11 cellular contexts compared by ENCODE assay signal in the genomic region with DNA sequence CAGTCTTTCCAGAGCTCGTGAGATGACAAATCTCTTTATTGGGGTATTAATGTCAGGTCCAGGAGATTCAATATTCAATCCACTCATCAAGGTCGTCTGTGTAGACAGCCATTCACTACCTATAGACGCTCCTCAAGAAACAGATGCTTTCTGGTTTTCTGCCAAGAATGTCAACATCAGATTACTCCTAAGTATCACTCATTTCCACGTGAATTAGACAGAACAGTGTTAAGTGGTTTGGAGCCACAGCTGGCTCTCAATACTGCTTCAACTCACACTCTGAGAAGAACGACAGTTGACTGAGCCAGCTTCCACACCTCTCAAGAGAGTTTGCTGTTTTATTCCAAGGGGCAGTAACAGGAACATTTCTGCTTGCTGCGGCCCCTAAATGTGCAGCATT.
A peak's percentile ranks its signal among the peaks of the same experiment; 100 is the strongest.
DNase-seq lines count a peak whose midpoint lies in the region; ATAC-seq and TF ChIP-seq lines count a peak whose summit lies in the region.
"Had no signal": no experiment of that assay in that cellular context is flagged by ENCODE, and none has a peak within 500 bp of the region (broad histone marks: within the 10 kb centered on the region; RNA-seq: fewer than 3 reads in every experiment).

No MANE protein-coding gene starts in this region.

- DNase-seq in DMS53 (lab: John Stamatoyannopoulos, UW) = peak; percentile 89
- DNase-seq in Karpas-422 = no peak
- DNase-seq in NCI-H524 treated with DMSO at 0.1 percent for 48 hours (lab: John Stamatoyannopoulos, UW) = peak; percentile 92
- no peak for DNase-seq in fibroblast of pulmonary artery (ENCODE audit: low read depth)
- DNase-seq in activated CD4-positive, alpha-beta T cell treated with anti-CD3 and anti-CD28 coated beads, Interleukin-2, amount 10 ng/mL, durations not matched to agents 7 days and 5 days = no peak
- DNase-seq in SJCRH30 = no peak
- DNase-seq in HAP-1 (ENCODE audit: low spot score in 2 of 2) = no peak
- DNase-seq: activated CD4-positive, CD25-positive, alpha-beta regulatory T cell; endodermal cell; substantia nigra had no signal

- H3K4me1 Mint-ChIP-seq in activated CD4-positive, alpha-beta T cell treated with anti-CD3 and anti-CD28 coated beads, Interleukin-2, amount 10 ng/mL, durations not matched to agents 7 days and 5 days = peaks cover 9% of the 10 kb centered on the region
- H3K4me1 Mint-ChIP-seq: endodermal cell had no signal

- peak overlapping the region; percentile 36 for H3K4me2 ChIP-seq in Karpas-422 (ENCODE audit: low read depth, low read length, poor library complexity, severe bottlenecking)

- H3K4me1 ChIP-seq in Karpas-422 (ENCODE audit: low read length) (peaks cover 19% of the 10 kb centered on the region), SJCRH30 (no peaks in the 10 kb centered on the region), HAP-1 (peaks cover 3% of the 10 kb centered on the region; the same call in 1 of the 2 replicates)

- no peak for ATAC-seq in GM19351 (IDR thresholded peaks at IDR 0.05; ENCODE audit: unreplicated experiment)

- CTCF ChIA-PET in activated CD4-positive, alpha-beta T cell treated with anti-CD3 and anti-CD28 coated beads, Interleukin-2, amount 10 ng/mL, durations not matched to agents 7 days and 5 days (lab: Charles Lee) = no interaction called here

- no peak overlapping the region for H3K27ac Mint-ChIP-seq in activated CD4-positive, alpha-beta T cell treated with anti-CD3 and anti-CD28 coated beads, Interleukin-2, amount 10 ng/mL, durations not matched to agents 7 days and 5 days
- H3K27ac Mint-ChIP-seq: endodermal cell had no signal

- H3K9me3 ChIP-seq in Karpas-422 (ENCODE audit: low read length) (no peaks in the 10 kb centered on the region), SJCRH30 (replicated peaks) (no peaks in the 10 kb centered on the region), HAP-1 (no peaks in the 10 kb centered on the region; the same call in 1 of the 2 replicates)

- H3K4me3 ChIP-seq in Karpas-422 (ENCODE audit: low read length) (no peak overlapping the region), fibroblast of pulmonary artery (replicated peaks; ENCODE audit: low read depth, low read length) (peak overlapping the region; percentile 7), SJCRH30 (no peak overlapping the region), HAP-1 (no peak overlapping the region)

- H3K79me2 ChIP-seq in Karpas-422 (ENCODE audit: low read length) = no peaks in the 10 kb centered on the region

- no peaks in the 10 kb centered on the region for H3K9me2 ChIP-seq in Karpas-422 (replicated peaks; ENCODE audit: insufficient read depth, low read length)

- peaks cover 2% of the 10 kb centered on the region for H3K9me3 Mint-ChIP-seq in activated CD4-positive, alpha-beta T cell treated with anti-CD3 and anti-CD28 coated beads, Interleukin-2, amount 10 ng/mL, durations not matched to agents 7 days and 5 days

- H3K27me3 ChIP-seq in Karpas-422 (ENCODE audit: low read length) (no peaks in the 10 kb centered on the region), SJCRH30 (no peaks in the 10 kb centered on the region), HAP-1 (ENCODE audit: low read depth) (no peaks in the 10 kb centered on the region)

- no peaks in the 10 kb centered on the region for H3K27me3 Mint-ChIP-seq in activated CD4-positive, alpha-beta T cell treated with anti-CD3 and anti-CD28 coated beads, Interleukin-2, amount 10 ng/mL, durations not matched to agents 7 days and 5 days

- in situ Hi-C loops in HAP-1 (cut with MboI; ENCODE audit: low sequenced_read_pairs) = no loop called here

- H3K36me3 Mint-ChIP-seq in activated CD4-positive, alpha-beta T cell treated with anti-CD3 and anti-CD28 coated beads, Interleukin-2, amount 10 ng/mL, durations not matched to agents 7 days and 5 days (ENCODE audit: low read depth) = no peaks in the 10 kb centered on the region

- no peak overlapping the region for H3K9ac ChIP-seq in Karpas-422 (ENCODE audit: low read length)

- POLR2A ChIA-PET in activated CD4-positive, alpha-beta T cell treated with anti-CD3 and anti-CD28 coated beads, Interleukin-2, amount 10 ng/mL, durations not matched to agents 7 days and 5 days (lab: Charles Lee) = no interaction called here

- no peak overlapping the region for H2AFZ ChIP-seq in Karpas-422 (ENCODE audit: low read length)

- H3K27ac ChIP-seq in Karpas-422 (ENCODE audit: low read length) (no peak overlapping the region), SJCRH30 (no peak overlapping the region)

- no peak overlapping the region for H3K4me3 Mint-ChIP-seq in activated CD4-positive, alpha-beta T cell treated with anti-CD3 and anti-CD28 coated beads, Interleukin-2, amount 10 ng/mL, durations not matched to agents 7 days and 5 days
- H3K4me3 Mint-ChIP-seq: endodermal cell had no signal

- TF ChIP-seq CTCF in fibroblast of pulmonary artery (IDR thresholded peaks at IDR 0.05; ENCODE audit: low read length, missing control alignments) = no peak

- H3K36me3 ChIP-seq in Karpas-422 (ENCODE audit: insufficient read depth, low read length) = no peaks in the 10 kb centered on the region
- H3K36me3 ChIP-seq in SJCRH30 = no peaks in the 10 kb centered on the region
- H3K36me3 ChIP-seq in HAP-1 (replicated peaks) = no peaks in the 10 kb centered on the region

- H4K20me1 ChIP-seq in Karpas-422 (ENCODE audit: insufficient read depth, low read depth, low read length) = no peaks in the 10 kb centered on the region

Comparison
In these comparisons a context has a peak if more than half of its experiments do, and no peak if none do; other contexts are left out.
1. DNase-seq: peak in DMS53 (single experiment) and NCI-H524 treated with DMSO at 0.1 percent for 48 hours (single experiment); none in Karpas-422 (single experiment), fibroblast of pulmonary artery (single experiment), activated CD4-positive, alpha-beta T cell treated with anti-CD3 and anti-CD28 coated beads, Interleukin-2, amount 10 ng/mL, durations not matched to agents 7 days and 5 days (single experiment), SJCRH30 (0 of 2) and HAP-1 (0 of 2).